Comparison of ENCODE assay signal across 1 cellular context in genomic region chr10:109919224-109919623, GRCh38.
TF ChIP-seq lines count a peak whose summit lies in the region.

No MANE protein-coding gene starts in this region.

TF ChIP-seq in GM12878, 131 proteins besides CTCF, POLR2A, EP300 and RAD21 (continued from another document):
- TF ChIP-seq MLLT1 (IDR thresholded peaks at IDR 0.05) = no peak
- TF ChIP-seq TCF12 (IDR thresholded peaks at IDR 0.05; ENCODE audit: low read depth, low read length) = no peak
